10 cellular contexts compared by ENCODE assay signal in genomic region chr12:121925361-121925725, GRCh38. TPM values are rescaled to one million over a fixed set of nuclear protein-coding genes. Genes with fewer than 3 reads are reported as not detected.
A peak's percentile ranks its signal among the peaks of the same experiment; 100 is the strongest.
DNase-seq lines count a peak whose midpoint lies in the region; ATAC-seq and TF ChIP-seq lines count a peak whose summit lies in the region.
"Had no signal": no experiment of that assay in that cellular context is flagged by ENCODE, and none has a peak within 500 bp of the region (broad histone marks: within the 10 kb centered on the region; RNA-seq: fewer than 3 reads in every experiment).

No MANE protein-coding gene starts in this region.

- TF ChIP-seq CTCF in chondrocyte (IDR thresholded peaks at IDR 0.05) (no peak), thyroid gland (IDR thresholded peaks at IDR 0.05) (no peak)

- DNase-seq in chondrocyte (ENCODE audit: low spot score) (no peak), medulla oblongata (ENCODE audit: extremely low spot score) (peak; percentile 27), thyroid gland (no peak), NCI-H2107 (lab: John Stamatoyannopoulos, UW) (no peak), DMS53 treated with DMSO at 0.1 percent for 48 hours (lab: John Stamatoyannopoulos, UW; ENCODE audit: unreplicated experiment) (no peak), NOMO-1 treated with dmso at 0.1 percent for 144 hours (lab: John Stamatoyannopoulos, UW; ENCODE audit: unreplicated experiment) (no peak)
- DNase-seq: NCI-H1092 treated with DMSO at 0.1 percent for 48 hours had no signal

- H3K36me3 ChIP-seq in HUES64 (ENCODE audit: insufficient read depth, low read length): no peaks in the 10 kb centered on the region
- no peaks in the 10 kb centered on the region for H3K36me3 ChIP-seq in thyroid gland

- 74% methylated on average over 7 of the region's 7 CpGs for WGBS in HUES64
- WGBS in thyroid gland, 2 donors: 55 to 69% methylated on average over 7 of the region's 7 CpGs

- H3K27me3 Mint-ChIP-seq in chondrocyte (ENCODE audit: low read depth): no peaks in the 10 kb centered on the region
- H3K27me3 Mint-ChIP-seq: memory B cell had no signal

- ATAC-seq in HG02970 (IDR thresholded peaks at IDR 0.05; ENCODE audit: low FRiP score, unreplicated experiment): no peak

- H3K4me3 Mint-ChIP-seq in chondrocyte (ENCODE audit: unreplicated experiment): peak overlapping the region; percentile 65
- H3K4me3 Mint-ChIP-seq: memory B cell had no signal

- H3K27ac ChIP-seq in HUES64 (ENCODE audit: low read depth, low read length): peak overlapping the region; percentile 27; the same call in 1 of the 2 replicates
- H3K27ac ChIP-seq in thyroid gland: peak overlapping the region; percentile 73 to 79 (median 77)

- H3K9me3 Mint-ChIP-seq in chondrocyte (ENCODE audit: low read depth): peaks cover 3% of the 10 kb centered on the region
- H3K9me3 Mint-ChIP-seq: memory B cell had no signal

- H3K27me3 ChIP-seq in HUES64 (ENCODE audit: insufficient read depth, low read length) (no peaks in the 10 kb centered on the region), thyroid gland (no peaks in the 10 kb centered on the region)

- peak overlapping the region; percentile 98 for H3K27ac Mint-ChIP-seq in chondrocyte (ENCODE audit: unreplicated experiment)
- H3K27ac Mint-ChIP-seq: memory B cell had no signal

- H3K4me3 ChIP-seq in HUES64 (ENCODE audit: low read length): no peak overlapping the region
- H3K4me3 ChIP-seq in thyroid gland (replicated peaks in 1 of 3): no peak overlapping the region

- no peak for TF ChIP-seq POLR2A in thyroid gland (IDR thresholded peaks at IDR 0.05)

- H3K9me3 ChIP-seq in HUES64 (ENCODE audit: insufficient read depth, low read depth, low read length) (no peaks in the 10 kb centered on the region), thyroid gland (no peaks in the 10 kb centered on the region)

- peaks cover 35% of the 10 kb centered on the region for H3K4me1 Mint-ChIP-seq in chondrocyte (ENCODE audit: low read depth)

- peaks cover 9% of the 10 kb centered on the region for H3K36me3 Mint-ChIP-seq in chondrocyte (ENCODE audit: low read depth)
- H3K36me3 Mint-ChIP-seq: memory B cell had no signal

- H3K4me1 ChIP-seq in HUES64 (ENCODE audit: insufficient read depth, low read length) (peaks cover 16% of the 10 kb centered on the region; the same call in 1 of the 2 replicates), thyroid gland (peaks cover 0 to 21% of the 10 kb centered on the region in 2 donors)

- no peak overlapping the region; the same call in 1 of the 2 replicates for H3K9ac ChIP-seq in HUES64 (ENCODE audit: low read depth, low read length)

- intact Hi-C loops in thyroid gland (cut with DNase I): no loop called here

RNA-seq across cellular contexts. Expression of gene CFAP251, which starts 7.0 kb away (rescaled TPM):
- polyA plus RNA-seq in HUES64 (2013, experiment 1 of 2): 1.6 TPM
- 2.3 TPM for polyA plus RNA-seq in HUES64 (2013, experiment 2 of 2)
- 3.5 to 6.4 TPM (median 4.5 TPM) in 3 replicates for total RNA-seq in chondrocyte
- 10 to 100 TPM; 17.7 to 27.0 (median 23.7) TPM for total RNA-seq in thyroid gland

RNA-seq across cellular contexts. Expression of gene PSMD9, which starts 36.8 kb away (rescaled TPM):
- 38.6 TPM for polyA plus RNA-seq in HUES64 (2013, experiment 1 of 2)
- 40.9 TPM for polyA plus RNA-seq in HUES64 (2013, experiment 2 of 2)
- total RNA-seq in chondrocyte (49.7 to 61.9 TPM (median 53.5 TPM) in 3 replicates), thyroid gland (100 to 1,000 TPM in 2 of 4 donors, 10 to 100 TPM in 2; 67.9 to 149 (median 97.4) TPM)
